1 cellular context compared by ENCODE assay signal in genomic region chr17:1487939-1488825, GRCh38.
A peak's percentile ranks its signal among the peaks of the same experiment; 100 is the strongest.
TF ChIP-seq lines count a peak whose summit lies in the region.

No MANE protein-coding gene starts in this region.

TF ChIP-seq in WTC11, 78 proteins besides CTCF, POLR2A, EP300 and RAD21 (continued from another document):
- TF ChIP-seq ATF6 (CRISPR knock-in tag; IDR thresholded peaks at IDR 0.05) (no peak), USF2 (CRISPR knock-in tag; IDR thresholded peaks at IDR 0.05) (peak; percentile 22; the same call in 1 of the 2 replicates), ESRRA (CRISPR knock-in tag; IDR thresholded peaks at IDR 0.05; ENCODE audit: borderline replicate concordance) (0 out of 2 replicates have a peak, but pooled peaks have one; percentile 22), SP1 (CRISPR knock-in tag; conservative IDR thresholded peaks at IDR 0.05) (peak; percentile 49; the same call in 1 of the 2 replicates), SMAD4 (CRISPR knock-in tag; IDR thresholded peaks at IDR 0.05) (no peak), NR2C2 (CRISPR knock-in tag; IDR thresholded peaks at IDR 0.05) (no peak), NR1H2 (CRISPR knock-in tag; IDR thresholded peaks at IDR 0.05) (no peak), ATF3 (CRISPR knock-in tag; conservative IDR thresholded peaks at IDR 0.05) (no peak), ZNF671 (CRISPR knock-in tag; IDR thresholded peaks at IDR 0.05) (no peak), AR (CRISPR knock-in tag; IDR thresholded peaks at IDR 0.05) (no peak), RORB (CRISPR knock-in tag; IDR thresholded peaks at IDR 0.05) (no peak)
- TF ChIP-seq, protein P1, sequence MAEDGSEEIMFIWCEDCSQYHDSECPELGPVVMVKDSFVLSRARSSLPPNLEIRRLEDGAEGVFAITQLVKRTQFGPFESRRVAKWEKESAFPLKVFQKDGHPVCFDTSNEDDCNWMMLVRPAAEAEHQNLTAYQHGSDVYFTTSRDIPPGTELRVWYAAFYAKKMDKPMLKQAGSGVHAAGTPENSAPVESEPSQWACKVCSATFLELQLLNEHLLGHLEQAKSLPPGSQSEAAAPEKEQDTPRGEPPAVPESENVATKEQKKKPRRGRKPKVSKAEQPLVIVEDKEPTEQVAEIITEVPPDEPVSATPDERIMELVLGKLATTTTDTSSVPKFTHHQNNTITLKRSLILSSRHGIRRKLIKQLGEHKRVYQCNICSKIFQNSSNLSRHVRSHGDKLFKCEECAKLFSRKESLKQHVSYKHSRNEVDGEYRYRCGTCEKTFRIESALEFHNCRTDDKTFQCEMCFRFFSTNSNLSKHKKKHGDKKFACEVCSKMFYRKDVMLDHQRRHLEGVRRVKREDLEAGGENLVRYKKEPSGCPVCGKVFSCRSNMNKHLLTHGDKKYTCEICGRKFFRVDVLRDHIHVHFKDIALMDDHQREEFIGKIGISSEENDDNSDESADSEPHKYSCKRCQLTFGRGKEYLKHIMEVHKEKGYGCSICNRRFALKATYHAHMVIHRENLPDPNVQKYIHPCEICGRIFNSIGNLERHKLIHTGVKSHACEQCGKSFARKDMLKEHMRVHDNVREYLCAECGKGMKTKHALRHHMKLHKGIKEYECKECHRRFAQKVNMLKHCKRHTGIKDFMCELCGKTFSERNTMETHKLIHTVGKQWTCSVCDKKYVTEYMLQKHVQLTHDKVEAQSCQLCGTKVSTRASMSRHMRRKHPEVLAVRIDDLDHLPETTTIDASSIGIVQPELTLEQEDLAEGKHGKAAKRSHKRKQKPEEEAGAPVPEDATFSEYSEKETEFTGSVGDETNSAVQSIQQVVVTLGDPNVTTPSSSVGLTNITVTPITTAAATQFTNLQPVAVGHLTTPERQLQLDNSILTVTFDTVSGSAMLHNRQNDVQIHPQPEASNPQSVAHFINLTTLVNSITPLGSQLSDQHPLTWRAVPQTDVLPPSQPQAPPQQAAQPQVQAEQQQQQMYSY (CRISPR knock-in tag; IDR thresholded peaks at IDR 0.05), result peak; percentile 59
- TF ChIP-seq, protein P2, sequence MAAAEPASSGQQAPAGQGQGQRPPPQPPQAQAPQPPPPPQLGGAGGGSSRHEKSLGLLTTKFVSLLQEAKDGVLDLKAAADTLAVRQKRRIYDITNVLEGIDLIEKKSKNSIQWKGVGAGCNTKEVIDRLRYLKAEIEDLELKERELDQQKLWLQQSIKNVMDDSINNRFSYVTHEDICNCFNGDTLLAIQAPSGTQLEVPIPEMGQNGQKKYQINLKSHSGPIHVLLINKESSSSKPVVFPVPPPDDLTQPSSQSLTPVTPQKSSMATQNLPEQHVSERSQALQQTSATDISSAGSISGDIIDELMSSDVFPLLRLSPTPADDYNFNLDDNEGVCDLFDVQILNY (CRISPR knock-in tag; IDR thresholded peaks at IDR 0.05), result 0 out of 2 replicates have a peak, but pooled peaks have one; percentile 38
- TF ChIP-seq, protein P3, sequence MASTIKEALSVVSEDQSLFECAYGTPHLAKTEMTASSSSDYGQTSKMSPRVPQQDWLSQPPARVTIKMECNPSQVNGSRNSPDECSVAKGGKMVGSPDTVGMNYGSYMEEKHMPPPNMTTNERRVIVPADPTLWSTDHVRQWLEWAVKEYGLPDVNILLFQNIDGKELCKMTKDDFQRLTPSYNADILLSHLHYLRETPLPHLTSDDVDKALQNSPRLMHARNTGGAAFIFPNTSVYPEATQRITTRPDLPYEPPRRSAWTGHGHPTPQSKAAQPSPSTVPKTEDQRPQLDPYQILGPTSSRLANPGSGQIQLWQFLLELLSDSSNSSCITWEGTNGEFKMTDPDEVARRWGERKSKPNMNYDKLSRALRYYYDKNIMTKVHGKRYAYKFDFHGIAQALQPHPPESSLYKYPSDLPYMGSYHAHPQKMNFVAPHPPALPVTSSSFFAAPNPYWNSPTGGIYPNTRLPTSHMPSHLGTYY (CRISPR knock-in tag; IDR thresholded peaks at IDR 0.05), result no peak
- TF ChIP-seq, protein P4, sequence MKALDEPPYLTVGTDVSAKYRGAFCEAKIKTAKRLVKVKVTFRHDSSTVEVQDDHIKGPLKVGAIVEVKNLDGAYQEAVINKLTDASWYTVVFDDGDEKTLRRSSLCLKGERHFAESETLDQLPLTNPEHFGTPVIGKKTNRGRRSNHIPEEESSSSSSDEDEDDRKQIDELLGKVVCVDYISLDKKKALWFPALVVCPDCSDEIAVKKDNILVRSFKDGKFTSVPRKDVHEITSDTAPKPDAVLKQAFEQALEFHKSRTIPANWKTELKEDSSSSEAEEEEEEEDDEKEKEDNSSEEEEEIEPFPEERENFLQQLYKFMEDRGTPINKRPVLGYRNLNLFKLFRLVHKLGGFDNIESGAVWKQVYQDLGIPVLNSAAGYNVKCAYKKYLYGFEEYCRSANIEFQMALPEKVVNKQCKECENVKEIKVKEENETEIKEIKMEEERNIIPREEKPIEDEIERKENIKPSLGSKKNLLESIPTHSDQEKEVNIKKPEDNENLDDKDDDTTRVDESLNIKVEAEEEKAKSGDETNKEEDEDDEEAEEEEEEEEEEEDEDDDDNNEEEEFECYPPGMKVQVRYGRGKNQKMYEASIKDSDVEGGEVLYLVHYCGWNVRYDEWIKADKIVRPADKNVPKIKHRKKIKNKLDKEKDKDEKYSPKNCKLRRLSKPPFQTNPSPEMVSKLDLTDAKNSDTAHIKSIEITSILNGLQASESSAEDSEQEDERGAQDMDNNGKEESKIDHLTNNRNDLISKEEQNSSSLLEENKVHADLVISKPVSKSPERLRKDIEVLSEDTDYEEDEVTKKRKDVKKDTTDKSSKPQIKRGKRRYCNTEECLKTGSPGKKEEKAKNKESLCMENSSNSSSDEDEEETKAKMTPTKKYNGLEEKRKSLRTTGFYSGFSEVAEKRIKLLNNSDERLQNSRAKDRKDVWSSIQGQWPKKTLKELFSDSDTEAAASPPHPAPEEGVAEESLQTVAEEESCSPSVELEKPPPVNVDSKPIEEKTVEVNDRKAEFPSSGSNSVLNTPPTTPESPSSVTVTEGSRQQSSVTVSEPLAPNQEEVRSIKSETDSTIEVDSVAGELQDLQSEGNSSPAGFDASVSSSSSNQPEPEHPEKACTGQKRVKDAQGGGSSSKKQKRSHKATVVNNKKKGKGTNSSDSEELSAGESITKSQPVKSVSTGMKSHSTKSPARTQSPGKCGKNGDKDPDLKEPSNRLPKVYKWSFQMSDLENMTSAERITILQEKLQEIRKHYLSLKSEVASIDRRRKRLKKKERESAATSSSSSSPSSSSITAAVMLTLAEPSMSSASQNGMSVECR (CRISPR knock-in tag; IDR thresholded peaks at IDR 0.05; ENCODE audit: borderline replicate concordance), result peak; percentile 20; the same call in 1 of the 2 replicates
